In the genomic region with DNA sequence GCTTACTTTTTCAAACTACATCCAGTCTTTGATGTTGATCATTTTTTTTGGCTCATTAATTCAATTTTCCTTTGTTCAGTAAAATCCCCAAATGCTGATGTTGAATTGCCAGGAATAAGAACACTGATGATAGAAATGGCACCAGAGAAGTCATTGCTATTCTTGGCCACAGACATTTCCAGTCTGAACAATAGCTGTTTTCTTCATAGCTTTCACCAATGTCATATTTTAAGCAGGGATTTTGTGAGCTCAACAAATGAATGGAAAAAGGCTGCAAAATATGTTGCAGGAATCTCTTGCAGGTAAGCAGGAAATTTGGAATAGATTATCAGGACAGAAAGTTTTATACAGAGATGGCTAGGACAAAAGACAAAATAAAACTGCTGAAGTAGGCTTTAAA, we compare ENCODE assay signal across 23 cellular contexts.
"Had no signal": no experiment of that assay in that cellular context is flagged by ENCODE, and none has a peak within 500 bp of the region (broad histone marks: within the 10 kb centered on the region; RNA-seq: fewer than 3 reads in every experiment).

No MANE protein-coding gene starts in this region.

- H3K36me3 Mint-ChIP-seq: natural killer cell; neural progenitor cell; stimulated activated memory B cell treated with anti-CD40 and anti-IgM and Interleukin-4, amounts not matched to agents 10 μg/mL and 1 μg/mL and 100 μg/mL, for 72 hours had no signal

- H3K9me3 Mint-ChIP-seq: stimulated activated naive CD8-positive, alpha-beta T cell treated with anti-CD3 and anti-CD28 coated beads, Interleukin-15, Interleukin-2, amounts not matched to agents 100 ng/mL and 50 ng/mL, for 24 hours had no signal

- H3K27ac Mint-ChIP-seq: natural killer cell; neural progenitor cell; stimulated activated memory B cell treated with anti-CD40 and anti-IgM and Interleukin-4, amounts not matched to agents 10 μg/mL and 1 μg/mL and 100 μg/mL, for 72 hours; stimulated activated naive CD8-positive, alpha-beta T cell treated with anti-CD3 and anti-CD28 coated beads, Interleukin-15, Interleukin-2, amounts not matched to agents 100 ng/mL and 50 ng/mL, for 24 hours had no signal

- H3K4me3 ChIP-seq: coronary artery, dorsolateral prefrontal cortex, esophagus muscularis mucosa, hepatocyte, mucosa of descending colon, neural progenitor cell, psoas muscle, right atrium auricular region, testis, tibial nerve, upper lobe of right lung, vagina had no signal

- H3K27me3 ChIP-seq: dorsolateral prefrontal cortex, esophagus muscularis mucosa, foreskin keratinocyte, hepatocyte, neural progenitor cell, right atrium auricular region, testis, tibial nerve, upper lobe of right lung, vagina had no signal

- H3K9ac ChIP-seq: neural progenitor cell, parathyroid adenoma had no signal

- H3K36me3 ChIP-seq: esophagus muscularis mucosa, neural progenitor cell, right atrium auricular region, tibial nerve, upper lobe of right lung, vagina had no signal

- H3K4me1 Mint-ChIP-seq: natural killer cell; neural progenitor cell; stimulated activated memory B cell treated with anti-CD40 and anti-IgM and Interleukin-4, amounts not matched to agents 10 μg/mL and 1 μg/mL and 100 μg/mL, for 72 hours had no signal

- H3K27me3 Mint-ChIP-seq: stimulated activated memory B cell treated with anti-CD40 and anti-IgM and Interleukin-4, amounts not matched to agents 10 μg/mL and 1 μg/mL and 100 μg/mL, for 72 hours; stimulated activated naive CD8-positive, alpha-beta T cell treated with anti-CD3 and anti-CD28 coated beads, Interleukin-15, Interleukin-2, amounts not matched to agents 100 ng/mL and 50 ng/mL, for 24 hours had no signal

- ATAC-seq: foreskin keratinocyte; left lobe of liver; mucosa of descending colon; natural killer cell; psoas muscle; stimulated activated memory B cell treated with anti-CD40 and anti-IgM and Interleukin-4, amounts not matched to agents 10 μg/mL and 1 μg/mL and 100 μg/mL, for 72 hours; upper lobe of right lung had no signal

- H3K4me3 Mint-ChIP-seq: natural killer cell; neural progenitor cell; stimulated activated memory B cell treated with anti-CD40 and anti-IgM and Interleukin-4, amounts not matched to agents 10 μg/mL and 1 μg/mL and 100 μg/mL, for 72 hours; stimulated activated naive CD8-positive, alpha-beta T cell treated with anti-CD3 and anti-CD28 coated beads, Interleukin-15, Interleukin-2, amounts not matched to agents 100 ng/mL and 50 ng/mL, for 24 hours had no signal

- H3K27ac ChIP-seq: coronary artery, esophagus muscularis mucosa, foreskin keratinocyte, hepatocyte, neural progenitor cell, parathyroid adenoma, psoas muscle, right atrium auricular region, testis, tibial nerve, upper lobe of right lung, vagina had no signal

- H3K4me2 ChIP-seq: hepatocyte, neural progenitor cell had no signal

- H2AFZ ChIP-seq: hepatocyte, neural progenitor cell, parathyroid adenoma had no signal

- DNase-seq: central memory CD4-positive, alpha-beta T cell; dorsolateral prefrontal cortex; effector CD8-positive, alpha-beta T cell; foreskin keratinocyte; mammary epithelial cell; mucosa of descending colon; natural killer cell; psoas muscle; small intestine; stimulated activated CD4-positive, alpha-beta T cell treated with anti-CD3 and anti-CD28 coated beads, Interleukin-4, amount 100 ng/mL, for 1 hour; testis; upper lobe of right lung had no signal

- H3K9me3 ChIP-seq: esophagus muscularis mucosa, mucosa of descending colon, psoas muscle, right atrium auricular region, testis, tibial nerve, upper lobe of right lung, vagina had no signal

- H3K4me1 ChIP-seq: esophagus muscularis mucosa, foreskin keratinocyte, neural progenitor cell, parathyroid adenoma, psoas muscle, right atrium auricular region, testis, tibial nerve, upper lobe of right lung, vagina had no signal
